8 cellular contexts compared by ENCODE assay signal in genomic region chr9:133478851-133479711, GRCh38. TPM values are rescaled to one million over a fixed set of nuclear protein-coding genes. Genes with fewer than 3 reads are reported as not detected.
DNase-seq lines count a peak whose midpoint lies in the region; ATAC-seq and TF ChIP-seq lines count a peak whose summit lies in the region.

A gene with protein sequence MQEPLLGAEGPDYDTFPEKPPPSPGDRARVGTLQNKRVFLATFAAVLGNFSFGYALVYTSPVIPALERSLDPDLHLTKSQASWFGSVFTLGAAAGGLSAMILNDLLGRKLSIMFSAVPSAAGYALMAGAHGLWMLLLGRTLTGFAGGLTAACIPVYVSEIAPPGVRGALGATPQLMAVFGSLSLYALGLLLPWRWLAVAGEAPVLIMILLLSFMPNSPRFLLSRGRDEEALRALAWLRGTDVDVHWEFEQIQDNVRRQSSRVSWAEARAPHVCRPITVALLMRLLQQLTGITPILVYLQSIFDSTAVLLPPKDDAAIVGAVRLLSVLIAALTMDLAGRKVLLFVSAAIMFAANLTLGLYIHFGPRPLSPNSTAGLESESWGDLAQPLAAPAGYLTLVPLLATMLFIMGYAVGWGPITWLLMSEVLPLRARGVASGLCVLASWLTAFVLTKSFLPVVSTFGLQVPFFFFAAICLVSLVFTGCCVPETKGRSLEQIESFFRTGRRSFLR (minus strand): TSS chr9:133479099. CDS start chr9:133479059, 40 bp downstream.

- ATAC-seq in GM18909 (IDR thresholded peaks at IDR 0.05; ENCODE audit: poor library complexity, unreplicated experiment) = peak; percentile 92
- ATAC-seq in HG03135 (IDR thresholded peaks at IDR 0.05; ENCODE audit: unreplicated experiment) = peak; percentile 91
- ATAC-seq in activated CD4-positive, alpha-beta T cell treated with anti-CD3 and anti-CD28 coated beads for 36 hours = peak; percentile 100

- H3K9me3 Mint-ChIP-seq in activated CD4-positive, alpha-beta T cell treated with anti-CD3 and anti-CD28 coated beads for 36 hours (ENCODE audit: low read depth) = no peaks in the 10 kb centered on the region

- intact Hi-C loops in activated CD4-positive, alpha-beta T cell treated with anti-CD3 and anti-CD28 coated beads for 36 hours (cut with DNase I, micrococcal nuclease) = loop anchor here in 1 of 2 experiments (1.0 to 5.0 kb wide), 7 partner anchors 20 to 588 kb away; partner anchors contain the start of genes BRD3, CACFD1, GTF3C5 and REXO4

- H3K4me3 Mint-ChIP-seq in activated CD4-positive, alpha-beta T cell treated with anti-CD3 and anti-CD28 coated beads for 36 hours = peak within 1 kb of the TSS; percentile 67

- H3K27me3 Mint-ChIP-seq in activated CD4-positive, alpha-beta T cell treated with anti-CD3 and anti-CD28 coated beads for 36 hours = no peaks in the 10 kb centered on the region

- no peaks in the 10 kb centered on the region for H3K36me3 Mint-ChIP-seq in activated CD4-positive, alpha-beta T cell treated with anti-CD3 and anti-CD28 coated beads for 36 hours (ENCODE audit: low read depth)

- CTCF ChIA-PET in activated CD4-positive, alpha-beta T cell treated with anti-CD3 and anti-CD28 coated beads for 36 hours (lab: Charles Lee) = interaction anchor here (0.6 to 2.3 kb wide), 9 partner anchors 13 to 335 kb away, joined by 3 to 5 read pairs (median 3); no protein-coding TSS in a partner anchor

- no peak within 1 kb of the TSS for H3K27ac Mint-ChIP-seq in activated CD4-positive, alpha-beta T cell treated with anti-CD3 and anti-CD28 coated beads for 36 hours

- peak within 1 kb of the TSS; percentile 54 for H3K4me3 ChIP-seq in AG09309 (ENCODE audit: control insufficient read depth, low read depth, low read length)
- H3K4me3 ChIP-seq in choroid plexus epithelial cell (ENCODE audit: low read depth, low read length) = peak within 1 kb of the TSS; percentile 71

- POLR2A ChIA-PET in activated CD4-positive, alpha-beta T cell treated with anti-CD3 and anti-CD28 coated beads for 36 hours (lab: Charles Lee) = interaction anchor here (0.8 to 1.2 kb wide), 3 partner anchors 20 to 108 kb away, joined by 3 read pairs; no protein-coding TSS in a partner anchor

- TF ChIP-seq CTCF in AG09309 (IDR thresholded peaks at IDR 0.05; ENCODE audit: control insufficient read depth, insufficient read depth, low read depth, low read length, missing control alignments) = no peak
- TF ChIP-seq CTCF in choroid plexus epithelial cell (conservative IDR thresholded peaks at IDR 0.05; ENCODE audit: low read depth, low read length) = no peak

- no peak for DNase-seq in AG09309 (ENCODE audit: low read depth)
- DNase-seq in NCI-H226 = peak; percentile 93
- peak; percentile 89 for DNase-seq in activated CD4-positive, alpha-beta T cell treated with anti-CD3 and anti-CD28 coated beads for 36 hours
- DNase-seq in choroid plexus epithelial cell (ENCODE audit: low read depth) = peak; percentile 72
- DNase-seq in kidney glomerular epithelial cell (lab: John Stamatoyannopoulos, UW) = peak; percentile 57
- DNase-seq in stimulated activated CD4-positive, alpha-beta T cell treated with anti-CD3 and anti-CD28 coated beads, Interleukin-15, amount 100 ng/mL, for 24 hours = peak; percentile 90

- peaks cover 6% of the 10 kb centered on the region for H3K4me1 Mint-ChIP-seq in activated CD4-positive, alpha-beta T cell treated with anti-CD3 and anti-CD28 coated beads for 36 hours

RNA-seq across cellular contexts. Expression of the gene that starts here (rescaled TPM):
- total RNA-seq in activated CD4-positive, alpha-beta T cell treated with anti-CD3 and anti-CD28 coated beads for 36 hours = 1 to 10 TPM; 1.6 to 1.9 TPM
